21 cellular contexts compared by ENCODE assay signal in the genomic region with DNA sequence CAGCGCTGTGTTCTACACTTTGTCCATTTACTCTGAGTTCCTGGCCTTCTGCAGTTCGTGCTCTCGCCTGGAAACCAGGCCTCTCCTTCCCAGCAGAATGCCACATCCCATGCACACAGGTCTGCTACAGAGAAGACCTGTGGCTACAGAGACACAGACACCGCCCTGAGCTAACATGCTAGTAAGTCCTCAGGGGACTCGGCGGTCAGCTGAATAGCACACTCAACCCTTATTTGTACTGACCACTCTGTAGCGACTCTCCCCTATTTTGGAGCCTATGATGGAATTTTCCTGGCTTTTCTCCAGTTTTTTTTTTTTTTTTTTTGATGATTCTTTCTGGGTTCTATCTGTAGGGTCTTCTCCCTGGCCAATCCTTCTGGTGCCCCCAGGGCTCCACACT. TPM values are rescaled to one million over a fixed set of nuclear protein-coding genes. Genes with fewer than 3 reads are reported as not detected.
DNase-seq lines count a peak whose midpoint lies in the region; ATAC-seq and TF ChIP-seq lines count a peak whose summit lies in the region.
"Had no signal": no experiment of that assay in that cellular context is flagged by ENCODE, and none has a peak within 500 bp of the region (broad histone marks: within the 10 kb centered on the region; RNA-seq: fewer than 3 reads in every experiment).

No MANE protein-coding gene starts in this region.

- TF ChIP-seq CTCF in right atrium auricular region (IDR thresholded peaks at IDR 0.05) = no peak

- no peaks in the 10 kb centered on the region for H3K27me3 ChIP-seq in right atrium auricular region
- no peaks in the 10 kb centered on the region for H3K27me3 ChIP-seq in rectal smooth muscle tissue (ENCODE audit: control insufficient read depth, insufficient read depth, low read length)
- no peaks in the 10 kb centered on the region for H3K27me3 ChIP-seq in aorta (ENCODE audit: control insufficient read depth in 1 of 2, insufficient read depth in 2 of 2, low read length in 1 of 2)
- H3K27me3 ChIP-seq: left lung had no signal

- DNase-seq in right atrium auricular region (ENCODE audit: low spot score) (no peak), left ventricle myocardium superior (no peak), fibroblast of gingiva (ENCODE audit: low read depth) (peak; percentile 51), aorta (no peak), epidermal melanocyte (ENCODE audit: insufficient read length, low spot score) (no peak), globus pallidus (ENCODE audit: low spot score) (no peak)
- DNase-seq: activated B cell treated with CpG ODN at 0.5 μM for 24 hours; activated CD8-positive, alpha-beta memory T cell treated with anti-CD3 and anti-CD28 coated beads for 24 hours; amniotic stem cell; cortex of kidney; EL; left lung; naive B cell; NCI-H187 treated with DMSO at 0.1 percent for 48 hours; NCI-H526; stimulated activated CD4-positive, alpha-beta T cell treated with anti-CD3 and anti-CD28 coated beads, Interleukin-4, amount 100 ng/mL, for 1 hour; stimulated activated CD8-positive, alpha-beta memory T cell treated with anti-CD3 and anti-CD28 coated beads, Interleukin-4, amount 100 ng/mL, for 48 hours; T-helper 1 cell had no signal

- H3K36me3 ChIP-seq in right atrium auricular region (no peaks in the 10 kb centered on the region), rectal smooth muscle tissue (ENCODE audit: control insufficient read depth, insufficient read depth, low read length) (no peaks in the 10 kb centered on the region), aorta (ENCODE audit: control insufficient read depth in 1 of 2, insufficient read depth in 2 of 2, low read length in 1 of 2) (no peaks in the 10 kb centered on the region)
- H3K36me3 ChIP-seq: left lung had no signal

- 3 to 7% methylated on average over 7 of the region's 7 CpGs for WGBS in aorta, 2 donors

- H3K27ac ChIP-seq in right atrium auricular region = peak overlapping the region; percentile 72 to 84
- H3K27ac ChIP-seq in rectal smooth muscle tissue (ENCODE audit: low read depth, low read length) = peak overlapping the region; percentile 87
- H3K27ac ChIP-seq in aorta (ENCODE audit: low read depth in 1 of 2, low read length in 2 of 2) = peak overlapping the region; percentile 96 to 97

- H3K4me1 ChIP-seq in right atrium auricular region (peaks cover 0 to 100% of the 10 kb centered on the region in 2 donors), rectal smooth muscle tissue (ENCODE audit: control insufficient read depth, insufficient read depth, low read length) (peaks cover 61% of the 10 kb centered on the region), aorta (ENCODE audit: control insufficient read depth in 1 of 2, insufficient read depth in 2 of 2, low read length in 2 of 2) (peaks cover 18 to 25% of the 10 kb centered on the region in 2 donors)

- H3K4me3 ChIP-seq in right atrium auricular region (no peak overlapping the region), rectal smooth muscle tissue (ENCODE audit: low read length) (peak overlapping the region; percentile 4), aorta (ENCODE audit: low read length in 2 of 2) (no peak overlapping the region)
- H3K4me3 ChIP-seq: left lung had no signal

- H3K9me3 ChIP-seq in right atrium auricular region (no peaks in the 10 kb centered on the region), aorta (ENCODE audit: control insufficient read depth, low read length) (no peaks in the 10 kb centered on the region)
- H3K9me3 ChIP-seq: left lung had no signal

- no peak for ATAC-seq in left ventricle myocardium superior
- ATAC-seq in aorta (ENCODE audit: low FRiP score) = peak; percentile 68
- no peak for ATAC-seq in HG03432 (IDR thresholded peaks at IDR 0.05; ENCODE audit: unreplicated experiment)
- ATAC-seq: activated T-helper 17 cell treated with anti-CD3 and anti-CD28 coated beads, Interleukin-2, amount 50 U/mL, for 72 hours; left lung had no signal

- no peak overlapping the region for H3K9ac ChIP-seq in rectal smooth muscle tissue (ENCODE audit: low read length)

- intact Hi-C loops in left ventricle myocardium superior (cut with micrococcal nuclease) = no loop called here
- intact Hi-C loops in aorta (cut with DNase I) = no loop called here

RNA-seq across cellular contexts. Expression of gene CREB3L2, which starts 12.8 kb away (rescaled TPM):
- total RNA-seq in right atrium auricular region = 10 to 100 TPM; 25.6 to 39.6 TPM
- total RNA-seq in left ventricle myocardium superior = 22.3 TPM
- total RNA-seq in aorta = 100 to 1,000 TPM; 109 to 165 TPM
- polyA plus RNA-seq in aorta = 10 to 100 TPM; 10.6 to 38.4 TPM
